18 cellular contexts compared by ENCODE assay signal in genomic region chr4:7360802-7361201, GRCh38.
DNase-seq lines count a peak whose midpoint lies in the region; ATAC-seq and TF ChIP-seq lines count a peak whose summit lies in the region.
"Had no signal": no experiment of that assay in that cellular context is flagged by ENCODE, and none has a peak within 500 bp of the region (broad histone marks: within the 10 kb centered on the region; RNA-seq: fewer than 3 reads in every experiment).

No MANE protein-coding gene starts in this region.

- H3K9me3 Mint-ChIP-seq in endodermal cell (no peaks in the 10 kb centered on the region), neural progenitor cell (no peaks in the 10 kb centered on the region)
- H3K9me3 Mint-ChIP-seq: CD8-positive, alpha-beta memory T cell had no signal

- no peaks in the 10 kb centered on the region for H3K9me2 ChIP-seq in GM23248 (ENCODE audit: insufficient read depth)

- H4K20me1 ChIP-seq in neural progenitor cell (ENCODE audit: low read depth) (peaks cover 6% of the 10 kb centered on the region), GM23248 (ENCODE audit: insufficient read depth) (no peaks in the 10 kb centered on the region)

- H2AFZ ChIP-seq in neural progenitor cell (replicated peaks) (no peak overlapping the region), GM23248 (no peak overlapping the region)

- H3K4me2 ChIP-seq in neural progenitor cell = peak overlapping the region; percentile 24
- no peak overlapping the region for H3K4me2 ChIP-seq in GM23248 (ENCODE audit: unreplicated experiment)
- H3K4me2 ChIP-seq: KMS-11 had no signal

- no peaks in the 10 kb centered on the region for H3K36me3 Mint-ChIP-seq in endodermal cell (ENCODE audit: low read depth)
- H3K36me3 Mint-ChIP-seq in neural progenitor cell = no peaks in the 10 kb centered on the region
- H3K36me3 Mint-ChIP-seq: CD8-positive, alpha-beta memory T cell had no signal

- DNase-seq in SKM-1 treated with dmso at 0.1 percent for 144 hours (lab: John Stamatoyannopoulos, UW; ENCODE audit: unreplicated experiment) (peak; percentile 18), SKM-1 (lab: John Stamatoyannopoulos, UW; ENCODE audit: unreplicated experiment) (no peak), endodermal cell (no peak), neural progenitor cell (ENCODE audit: low spot score) (no peak), NCI-H1417 treated with DMSO at 0.1 percent for 48 hours (lab: John Stamatoyannopoulos, UW) (no peak), NCI-H2107 (lab: John Stamatoyannopoulos, UW) (no peak), GM23248 (no peak)
- DNase-seq: AML-193; Calu3; CD8-positive, alpha-beta memory T cell; DMS153; NCI-H1694 treated with DMSO at 0.1 percent for 48 hours; NCI-H2227 treated with DMSO at 0.1 percent for 48 hours; NCI-H510A treated with DMSO at 0.1 percent for 48 hours; NCI-H748 treated with DMSO at 0.1 percent for 48 hours had no signal

- peaks cover 7% of the 10 kb centered on the region for H3F3A ChIP-seq in neural progenitor cell (ENCODE audit: low read depth)
- H3F3A ChIP-seq in GM23248 (ENCODE audit: insufficient read depth) = peaks cover 8% of the 10 kb centered on the region; the same call in 1 of the 2 replicates

- H3K4me1 Mint-ChIP-seq in endodermal cell = peaks cover 8% of the 10 kb centered on the region
- H3K4me1 Mint-ChIP-seq in neural progenitor cell = peaks cover 32% of the 10 kb centered on the region
- H3K4me1 Mint-ChIP-seq: CD8-positive, alpha-beta memory T cell had no signal

- H3K79me2 ChIP-seq in neural progenitor cell (ENCODE audit: low read depth) = no peaks in the 10 kb centered on the region
- H3K79me2 ChIP-seq in GM23248 (ENCODE audit: insufficient read depth) = no peaks in the 10 kb centered on the region

- no peak for ATAC-seq in GM19035 (IDR thresholded peaks at IDR 0.05; ENCODE audit: unreplicated experiment)

- no peak for TF ChIP-seq CTCF in endodermal cell (conservative IDR thresholded peaks at IDR 0.05)
- TF ChIP-seq CTCF in neural progenitor cell (IDR thresholded peaks at IDR 0.05) = no peak

- H3K27me3 Mint-ChIP-seq in endodermal cell (ENCODE audit: insufficient read depth) = peaks cover 19% of the 10 kb centered on the region
- peaks cover 6% of the 10 kb centered on the region for H3K27me3 Mint-ChIP-seq in neural progenitor cell (ENCODE audit: insufficient read depth, low read depth)

- no peak overlapping the region for H3K4me3 ChIP-seq in endodermal cell (ENCODE audit: low read length)
- no peak overlapping the region for H3K4me3 ChIP-seq in neural progenitor cell
- no peak overlapping the region for H3K4me3 ChIP-seq in GM23248
- H3K4me3 ChIP-seq: SJSA1 had no signal

- H3K27ac Mint-ChIP-seq in endodermal cell (no peak overlapping the region), neural progenitor cell (peak overlapping the region; percentile 46)
- H3K27ac Mint-ChIP-seq: CD8-positive, alpha-beta memory T cell had no signal

- H3K27ac ChIP-seq in endodermal cell (ENCODE audit: low read depth, low read length) (peak overlapping the region; percentile 52), neural progenitor cell (no peak overlapping the region), GM23248 (no peak overlapping the region)
- H3K27ac ChIP-seq: KMS-11, SJSA1 had no signal

- H3K36me3 ChIP-seq in endodermal cell (ENCODE audit: control insufficient read depth, insufficient read depth, low read length) (no peaks in the 10 kb centered on the region), neural progenitor cell (no peaks in the 10 kb centered on the region), GM23248 (ENCODE audit: low read depth) (no peaks in the 10 kb centered on the region)
- H3K36me3 ChIP-seq: SJSA1 had no signal

- WGBS in endodermal cell (ENCODE audit: insufficient coverage in 1 of 2, insufficient read length in 1 of 2), 2 experiments = 83 to 86% methylated on average over 8 to 9 of the region's 9 CpGs
- WGBS in GM23248 (ENCODE audit: low coverage in 1 of 2, low lambda C conversion rate in 2 of 2, missing lambda C conversion rate in 2 of 2), 2 experiments = 66 to 76% methylated on average over 9 of the region's 9 CpGs

- H3K9ac ChIP-seq in endodermal cell (ENCODE audit: extremely low read depth, low read length, poor library complexity, severe bottlenecking) (no peak overlapping the region), neural progenitor cell (no peak overlapping the region), GM23248 (no peak overlapping the region)
- H3K9ac ChIP-seq: KMS-11 had no signal

- in situ Hi-C loops in GM23248 (cut with MboI) = no loop called here

- peaks cover 81% of the 10 kb centered on the region for H3K27me3 ChIP-seq in endodermal cell (ENCODE audit: control insufficient read depth, insufficient read depth, low read length, poor library complexity, severe bottlenecking)
- no peaks in the 10 kb centered on the region for H3K27me3 ChIP-seq in neural progenitor cell
- H3K27me3 ChIP-seq in GM23248 (replicated peaks; ENCODE audit: insufficient read depth) = peaks cover 11% of the 10 kb centered on the region; the same call in 1 of the 2 replicates
- H3K27me3 ChIP-seq: SJSA1 had no signal

- H3K4me1 ChIP-seq in endodermal cell (ENCODE audit: control insufficient read depth, insufficient read depth, low read length) = peaks cover 4% of the 10 kb centered on the region
- peaks cover 26% of the 10 kb centered on the region for H3K4me1 ChIP-seq in neural progenitor cell
- H3K4me1 ChIP-seq in GM23248 (ENCODE audit: insufficient read depth) = peaks cover 6% of the 10 kb centered on the region
- H3K4me1 ChIP-seq: SJSA1 had no signal

- H3K4me3 Mint-ChIP-seq in endodermal cell (no peak overlapping the region), neural progenitor cell (no peak overlapping the region)
- H3K4me3 Mint-ChIP-seq: CD8-positive, alpha-beta memory T cell had no signal

- no peaks in the 10 kb centered on the region for H3K9me3 ChIP-seq in endodermal cell (ENCODE audit: control insufficient read depth, low read length)
- H3K9me3 ChIP-seq in neural progenitor cell (ENCODE audit: low read depth) = no peaks in the 10 kb centered on the region
- no peaks in the 10 kb centered on the region for H3K9me3 ChIP-seq in GM23248 (ENCODE audit: low read depth)
- H3K9me3 ChIP-seq: SJSA1 had no signal
